Comparison of ENCODE assay signal across 8 cellular contexts in genomic region chr1:40860706-40861226, GRCh38. TPM values are rescaled to one million over a fixed set of nuclear protein-coding genes. Genes with fewer than 3 reads are reported as not detected.
DNase-seq lines count a peak whose midpoint lies in the region; FAIRE-seq and TF ChIP-seq lines count a peak whose summit lies in the region.

No MANE protein-coding gene starts in this region.

- 22 to 58% methylated on average over 3 to 7 of the region's 10 CpGs for WGBS in esophagus squamous epithelium, 2 donors
- 9 to 23% (median 13%) methylated on average over 10 of the region's 10 CpGs for WGBS in small intestine, 3 donors

- peak overlapping the region; percentile 43 to 97 (median 93); a peak in 21 of 22 replicates for H3K27ac ChIP-seq in BLaER1 treated with 17β-estradiol and CSF1 and Interleukin-3, amounts not matched to agents 10 nM and 100 nM
- H3K27ac ChIP-seq in Peyer's patch: peak overlapping the region in 1 of 4 donors; percentile 79
- peak overlapping the region; percentile 70 to 94 (median 94) for H3K27ac ChIP-seq in esophagus squamous epithelium
- H3K27ac ChIP-seq in small intestine (ENCODE audit: low read depth in 1 of 2, low read length in 1 of 2): peak overlapping the region in 1 of 2 donors; percentile 26

- no peaks in the 10 kb centered on the region for H3K9me3 ChIP-seq in BLaER1 treated with 17β-estradiol and CSF1 and Interleukin-3, amounts not matched to agents 10 nM and 100 nM (replicated peaks in 1 of 11)
- H3K9me3 ChIP-seq in Peyer's patch (no peaks in the 10 kb centered on the region), esophagus squamous epithelium (no peaks in the 10 kb centered on the region), small intestine (ENCODE audit: control insufficient read depth, low read depth) (no peaks in the 10 kb centered on the region)

- H3K9me3 Mint-ChIP-seq in neural crest cell: no peaks in the 10 kb centered on the region

- peak overlapping the region; percentile 88 for H3K4me3 Mint-ChIP-seq in neural crest cell

- peaks cover 39% of the 10 kb centered on the region for H3K27me3 Mint-ChIP-seq in neural crest cell (ENCODE audit: low read depth)

- peak overlapping the region; percentile 61 to 97 (median 86) for H3K4me3 ChIP-seq in BLaER1 treated with 17β-estradiol and CSF1 and Interleukin-3, amounts not matched to agents 10 nM and 100 nM
- H3K4me3 ChIP-seq in Peyer's patch (peak overlapping the region; percentile 69 to 87 (median 73)), esophagus squamous epithelium (peak overlapping the region; percentile 59 to 95 (median 86)), small intestine (ENCODE audit: low read depth in 1 of 2, low read length in 2 of 2) (peak overlapping the region in 1 of 2 donors; percentile 70)

- FAIRE-seq in small intestine (lab: Jason Lieb, UNC): no peak

- H3K27ac Mint-ChIP-seq in neural crest cell (ENCODE audit: unreplicated experiment): no peak overlapping the region

- H3K4me1 Mint-ChIP-seq in neural crest cell: peaks cover 11% of the 10 kb centered on the region

- TF ChIP-seq POLR2A in Peyer's patch (IDR thresholded peaks at IDR 0.05): no peak
- no peak for TF ChIP-seq POLR2A in esophagus squamous epithelium (IDR thresholded peaks at IDR 0.05)

- no peaks in the 10 kb centered on the region for H3K36me3 ChIP-seq in BLaER1 treated with 17β-estradiol and CSF1 and Interleukin-3, amounts not matched to agents 10 nM and 100 nM
- H3K36me3 ChIP-seq in Peyer's patch (no peaks in the 10 kb centered on the region), esophagus squamous epithelium (no peaks in the 10 kb centered on the region), small intestine (ENCODE audit: control insufficient read depth in 2 of 2, insufficient read depth in 2 of 2, low read length in 2 of 2) (no peaks in the 10 kb centered on the region)

- TF ChIP-seq CTCF in Peyer's patch (IDR thresholded peaks at IDR 0.05) (no peak), esophagus squamous epithelium (IDR thresholded peaks at IDR 0.05) (no peak), neural crest cell (conservative IDR thresholded peaks at IDR 0.05) (no peak)

- H3K4me2 ChIP-seq in BLaER1 treated with 17β-estradiol and CSF1 and Interleukin-3, amounts not matched to agents 10 nM and 100 nM: peak overlapping the region; percentile 89 to 99 (median 98)

- H3K9ac ChIP-seq in BLaER1 treated with 17β-estradiol and CSF1 and Interleukin-3, amounts not matched to agents 10 nM and 100 nM: peak overlapping the region; percentile 80 to 96 (median 90)

- H3K27me3 ChIP-seq in BLaER1 treated with 17β-estradiol and CSF1 and Interleukin-3, amounts not matched to agents 10 nM and 100 nM: peaks cover 0 to 14% (median 0%) of the 10 kb centered on the region in 11 experiments; a peak in 6 of 22 replicates
- no peaks in the 10 kb centered on the region for H3K27me3 ChIP-seq in Peyer's patch
- H3K27me3 ChIP-seq in esophagus squamous epithelium: no peaks in the 10 kb centered on the region
- peaks cover 0 to 3% of the 10 kb centered on the region in 2 donors for H3K27me3 ChIP-seq in small intestine (ENCODE audit: control insufficient read depth in 2 of 2, insufficient read depth in 2 of 2, low read length in 2 of 2)

- H3K36me3 Mint-ChIP-seq in neural crest cell (ENCODE audit: low read depth): no peaks in the 10 kb centered on the region

- intact Hi-C loops in esophagus squamous epithelium (cut with DNase I): no loop called here

- DNase-seq in Peyer's patch (no peak), esophagus squamous epithelium (lab: John Stamatoyannopoulos, UW) (no peak), neural crest cell (ENCODE audit: low read depth, low spot score) (no peak), small intestine (no peak), glomerular visceral epithelial cell (ENCODE audit: extremely low spot score) (no peak), NCI-H510A treated with DMSO at 0.1 percent for 48 hours (lab: John Stamatoyannopoulos, UW) (no peak), SHP77 treated with DMSO at 0.1 percent for 48 hours (lab: John Stamatoyannopoulos, UW) (no peak)

- peaks cover 26 to 59% (median 48%) of the 10 kb centered on the region in 10 experiments for H3K4me1 ChIP-seq in BLaER1 treated with 17β-estradiol and CSF1 and Interleukin-3, amounts not matched to agents 10 nM and 100 nM
- H3K4me1 ChIP-seq in Peyer's patch (peaks cover 0 to 8% (median 8%) of the 10 kb centered on the region in 4 donors), esophagus squamous epithelium (peaks cover 6 to 84% (median 9%) of the 10 kb centered on the region in 3 donors), small intestine (ENCODE audit: control insufficient read depth in 2 of 2, insufficient read depth in 1 of 2, low read depth in 1 of 2, low read length in 1 of 2) (peaks cover 0 to 2% of the 10 kb centered on the region in 2 donors)

- peaks cover 0 to 14% (median 3%) of the 10 kb centered on the region in 11 experiments; a peak in 7 of 22 replicates for H4K20me1 ChIP-seq in BLaER1 treated with 17β-estradiol and CSF1 and Interleukin-3, amounts not matched to agents 10 nM and 100 nM

RNA-seq across cellular contexts. Expression of gene CITED4, which starts 1.4 kb away (rescaled TPM):
- total RNA-seq in Peyer's patch (10 to 100 TPM in 1 of 4 donors, 1 to 10 TPM in 3; 2.0 to 19.0 (median 2.3) TPM), esophagus squamous epithelium (10 to 100 TPM; 12.2 to 40.6 (median 22.1) TPM), neural crest cell (11.3 TPM in 2 replicates)
- polyA plus RNA-seq in small intestine: 1 to 10 TPM in 1 of 3 donors, under 1 TPM in 1, not detected in 1; 0.54 to 2.7 TPM
